Comparison of ENCODE assay signal across 9 cellular contexts in genomic region chr16:50591800-50592771, GRCh38. TPM values are rescaled to one million over a fixed set of nuclear protein-coding genes. Genes with fewer than 3 reads are reported as not detected.
DNase-seq lines count a peak whose midpoint lies in the region; ATAC-seq and TF ChIP-seq lines count a peak whose summit lies in the region.
"Had no signal": no experiment of that assay in that cellular context is flagged by ENCODE, and none has a peak within 500 bp of the region (broad histone marks: within the 10 kb centered on the region; RNA-seq: fewer than 3 reads in every experiment).

No MANE protein-coding gene starts in this region.

- CTCF ChIA-PET in RWPE1 (lab: Yijun Ruan, JAX), result no interaction called here

- DNase-seq in G401 (ENCODE audit: low spot score), result peak; percentile 93
- DNase-seq in RWPE1 (ENCODE audit: low spot score), result no peak
- peak; percentile 88 for DNase-seq in Right ventricle myocardium superior
- DNase-seq in pons (ENCODE audit: low spot score), result peak; percentile 90
- DNase-seq in activated naive CD4-positive, alpha-beta T cell treated with anti-CD3 and anti-CD28 coated beads, Interleukin-2, amount 50 U/mL, for 16 hours, result no peak
- DNase-seq in T1000 (lab: John Stamatoyannopoulos, UW), result no peak
- no peak for DNase-seq in NCI-H146 (lab: John Stamatoyannopoulos, UW)
- DNase-seq: NK-92 treated with Interleukin-12 subunit alpha and Interleukin-12 subunit beta, amount 100 ng/mL, for 24 hours had no signal

- H3K27ac ChIP-seq in RWPE1, result peak overlapping the region; percentile 9; the same call in 1 of the 2 replicates

- in situ Hi-C loops in G401 (cut with HindIII; ENCODE audit: low sequenced_read_pairs), result no loop called here

- POLR2A ChIA-PET in RWPE1 (lab: Yijun Ruan, JAX; ENCODE audit: low non-redundant PET), result no interaction called here

- intact Hi-C loops in Right ventricle myocardium superior (cut with DNase I), result loop anchor here (5.0 kb wide), 1 partner anchor 35 kb away; no protein-coding TSS in a partner anchor

- no peak for TF ChIP-seq CTCF in RWPE1 (conservative IDR thresholded peaks at IDR 0.05; ENCODE audit: low read depth)

- peak; percentile 98 for ATAC-seq in Right ventricle myocardium superior (ENCODE audit: poor library complexity)
- no peak for ATAC-seq in HG03571 (IDR thresholded peaks at IDR 0.05; ENCODE audit: unreplicated experiment)

RNA-seq across cellular contexts. Expression of gene NKD1, which starts 43.9 kb away (rescaled TPM):
- total RNA-seq in G401 (2014; rRNA removed; shearing (Covaris generic)), result not detected in 2 replicates
- total RNA-seq in Right ventricle myocardium superior, result 0.16 TPM

Comparison
In these comparisons a context has a peak if more than half of its experiments do, and no peak if none do; other contexts are left out.
1. DNase-seq: peak in G401 (single experiment), Right ventricle myocardium superior (single experiment) and pons (single experiment); none in RWPE1 (single experiment), activated naive CD4-positive, alpha-beta T cell treated with anti-CD3 and anti-CD28 coated beads, Interleukin-2, amount 50 U/mL, for 16 hours (single experiment), T1000 (single experiment) and NCI-H146 (single experiment).